In genomic region chr6:25992413-25993037, GRCh38 we compare ENCODE assay signal across 8 cellular contexts. TPM values are rescaled to one million over a fixed set of nuclear protein-coding genes. Genes with fewer than 3 reads are reported as not detected.
DNase-seq lines count a peak whose midpoint lies in the region; ATAC-seq and TF ChIP-seq lines count a peak whose summit lies in the region.

No MANE protein-coding gene starts in this region.

- H3K4me3 ChIP-seq in lower leg skin (ENCODE audit: low read depth, poor library complexity, severe bottlenecking): peak overlapping the region; percentile 38

- ATAC-seq in GM19328 (IDR thresholded peaks at IDR 0.05; ENCODE audit: unreplicated experiment) (peak; percentile 89), HG03469 (IDR thresholded peaks at IDR 0.05; ENCODE audit: unreplicated experiment) (peak; percentile 73)

- intact Hi-C loops in lower leg skin (cut with DNase I; ENCODE audit: low total_unique reads): no loop called here

- peak in 2 of 3 donors; percentile 68 to 94 for TF ChIP-seq CTCF in lower leg skin (IDR thresholded peaks at IDR 0.05)

- 0 to 1% methylated on average over 36 to 44 of the region's 44 CpGs for WGBS in lower leg skin, 2 donors

- DNase-seq in CD1c-positive myeloid dendritic cell (ENCODE audit: extremely low spot score): peak; percentile 96
- DNase-seq in NCI-H526 treated with DMSO at 0.1 percent for 48 hours (lab: John Stamatoyannopoulos, UW): peak; percentile 89
- DNase-seq in activated CD4-positive, alpha-beta T cell treated with anti-CD3 and anti-CD28 coated beads, Interleukin-2, amount 50 U/mL, for 4 hours: peak; percentile 88 to 92
- peak; percentile 81 to 94 for DNase-seq in dermis microvascular lymphatic vessel endothelial cell (ENCODE audit: low read depth in 2 of 2)
- DNase-seq in lower leg skin (ENCODE audit: low spot score in 2 of 2): peak; percentile 90 to 99
- DNase-seq in stimulated activated CD4-positive, alpha-beta T cell treated with anti-CD3 and anti-CD28 coated beads, Interleukin-4, amount 100 ng/mL, for 4 hours: peak; percentile 85 to 96

- peak in 1 of 2 donors; percentile 73 for TF ChIP-seq POLR2A in lower leg skin (IDR thresholded peaks at IDR 0.05)

RNA-seq across cellular contexts. Expression of gene TRIM38, which starts 29.9 kb away (rescaled TPM):
- 4.7 and 6.3 TPM in 2 replicates for total RNA-seq in dermis microvascular lymphatic vessel endothelial cell
- total RNA-seq in lower leg skin: 1 to 10 TPM; 4.7 to 8.0 (median 6.5) TPM

Comparison
In these comparisons a context has a peak if more than half of its experiments do, and no peak if none do; other contexts are left out.
1. Peak in every context shown above with its lines: DNase-seq, ATAC-seq and H3K4me3 ChIP-seq.